8 cellular contexts compared by ENCODE assay signal in the genomic region with DNA sequence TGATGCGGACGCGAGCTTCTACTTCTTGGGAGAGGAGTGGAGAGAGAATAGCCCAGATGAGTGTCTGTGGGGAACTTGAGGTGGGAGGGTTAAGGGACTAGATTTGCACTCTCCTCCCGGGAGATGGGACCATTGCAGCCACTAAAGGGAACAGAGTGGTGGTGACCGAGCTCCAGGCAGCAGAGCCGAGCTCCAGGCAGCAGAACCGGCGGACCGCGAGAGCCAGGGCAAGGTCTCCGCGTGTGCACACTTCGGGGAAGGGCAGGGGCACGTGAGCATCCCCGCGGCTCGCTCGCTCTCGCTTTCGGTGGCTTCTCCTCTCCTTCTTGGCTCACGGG. TPM values are rescaled to one million over a fixed set of nuclear protein-coding genes. Genes with fewer than 3 reads are reported as not detected.
DNase-seq lines count a peak whose midpoint lies in the region; ATAC-seq, FAIRE-seq and TF ChIP-seq lines count a peak whose summit lies in the region.

No MANE protein-coding gene starts in this region.

- peak overlapping the region in 1 of 2 experiments; percentile 83; a peak in 2 of 6 replicates for H3K27ac ChIP-seq in A549

- ATAC-seq in A549 (peak; percentile 39 to 67), mucosa of descending colon (peak; percentile 47), HG02798 (IDR thresholded peaks at IDR 0.05; ENCODE audit: poor library complexity, unreplicated experiment) (no peak)

- 5% methylated on average over 21 of the region's 21 CpGs for WGBS in A549 (ENCODE audit: missing lambda C conversion rate)

- peaks cover 0 to 3% (median 0%) of the 10 kb centered on the region in 3 donors for H3K9me3 Mint-ChIP-seq in IgD-negative memory B cell

- H3K4me3 ChIP-seq in A549, result peak overlapping the region; percentile 62
- H3K4me3 ChIP-seq in choroid plexus epithelial cell (ENCODE audit: low read depth, low read length), result peak overlapping the region; percentile 47
- no peak overlapping the region for H3K4me3 ChIP-seq in mucosa of descending colon

- TF ChIP-seq CTCF in A549 (IDR thresholded peaks at IDR 0.05), result no peak
- no peak for TF ChIP-seq CTCF in choroid plexus epithelial cell (conservative IDR thresholded peaks at IDR 0.05; ENCODE audit: low read depth, low read length)
- TF ChIP-seq CTCF in mucosa of descending colon (IDR thresholded peaks at IDR 0.05), result no peak

- no peak for FAIRE-seq in A549 (lab: Jason Lieb, UNC)
- no peak for FAIRE-seq in urothelium cell line (lab: Jason Lieb, UNC)

- POLR2A ChIA-PET in A549 (lab: Yijun Ruan, JAX), result interaction anchor here (2.0 kb wide), 1 partner anchor 72 kb away, joined by 13 read pairs; a partner anchor contains a TSS

- no peak for TF ChIP-seq RAD21 in A549 (conservative IDR thresholded peaks at IDR 0.05 in 1 of 2, IDR thresholded peaks at IDR 0.05 in 1 of 2)

- H3K27me3 Mint-ChIP-seq in IgD-negative memory B cell, result peaks cover 48% of the 10 kb centered on the region

- CTCF ChIA-PET in A549 (lab: Yijun Ruan, JAX), result interaction anchor here (0.6 to 42.0 kb wide), 9 partner anchors 10 to 219 kb away, joined by 3 to 772 read pairs (median 3); a partner anchor contains a TSS

- H3K9me3 ChIP-seq in A549, result no peaks in the 10 kb centered on the region
- no peaks in the 10 kb centered on the region for H3K9me3 ChIP-seq in mucosa of descending colon

- TF ChIP-seq EP300 in A549 (IDR thresholded peaks at IDR 0.05), result no peak

- intact Hi-C loops in mucosa of descending colon (cut with DNase I, micrococcal nuclease), result no loop called here

- H3K4me1 Mint-ChIP-seq in IgD-negative memory B cell, result peaks cover 6 to 9% (median 7%) of the 10 kb centered on the region in 3 donors

- H3K4me2 ChIP-seq in A549, result peak overlapping the region; percentile 100

- H3K4me1 ChIP-seq in A549 (peaks cover 10% of the 10 kb centered on the region; the same call in 2 of the 3 replicates), mucosa of descending colon (ENCODE audit: low read depth) (peaks cover 13% of the 10 kb centered on the region)

- no peaks in the 10 kb centered on the region for H3K36me3 ChIP-seq in mucosa of descending colon (ENCODE audit: low read depth)

- peak overlapping the region; percentile 69 to 88 (median 80) for H3K4me3 Mint-ChIP-seq in IgD-negative memory B cell

- DNase-seq in A549 (ENCODE audit: low read depth in 1 of 2, low spot score in 1 of 2) (no peak), choroid plexus epithelial cell (ENCODE audit: low read depth) (peak; percentile 27), mucosa of descending colon (no peak), middle frontal gyrus (ENCODE audit: extremely low spot score, low spot score) (no peak), urothelium cell line (ENCODE audit: low spot score) (no peak), AG08396 (ENCODE audit: low spot score) (no peak)

- no peak for TF ChIP-seq POLR2A in A549 (IDR thresholded peaks at IDR 0.05; ENCODE audit: low read length)

- H3K36me3 Mint-ChIP-seq in IgD-negative memory B cell, result no peaks in the 10 kb centered on the region

- H3K27ac Mint-ChIP-seq in IgD-negative memory B cell, result no peak overlapping the region

TF ChIP-seq in A549, 52 proteins besides CTCF, POLR2A, EP300 and RAD21:
- no peak for TF ChIP-seq TP53 (CRISPR knock-in tag; IDR thresholded peaks at IDR 0.05)
- TF ChIP-seq, protein P1, sequence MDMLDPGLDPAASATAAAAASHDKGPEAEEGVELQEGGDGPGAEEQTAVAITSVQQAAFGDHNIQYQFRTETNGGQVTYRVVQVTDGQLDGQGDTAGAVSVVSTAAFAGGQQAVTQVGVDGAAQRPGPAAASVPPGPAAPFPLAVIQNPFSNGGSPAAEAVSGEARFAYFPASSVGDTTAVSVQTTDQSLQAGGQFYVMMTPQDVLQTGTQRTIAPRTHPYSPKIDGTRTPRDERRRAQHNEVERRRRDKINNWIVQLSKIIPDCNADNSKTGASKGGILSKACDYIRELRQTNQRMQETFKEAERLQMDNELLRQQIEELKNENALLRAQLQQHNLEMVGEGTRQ (IDR thresholded peaks at IDR 0.05), result 0 out of 2 replicates have a peak, but pooled peaks have one; percentile 48

RNA-seq across cellular contexts. Expression of a gene that starts 1.1 kb away (rescaled TPM):
- polyA plus RNA-seq in A549 (2011; rRNA removed) (0.04 TPM in 1 of 2 replicates, not detected in the other), A549 (2017; fragmentation: RNase III; extraction: RNeasy Plus Mini Kit Qiagen cat#74134 plus additional on column Dnase treatment) (0.04 to 0.12 TPM (median 0.11 TPM) in 3 replicates), IgD-negative memory B cell (not detected)
- 0.04 and 0.09 TPM in 2 replicates for polyA plus RNA-seq in A549 (2012; cell fraction: cytosol; rRNA removed)
- 0.11 and 0.20 TPM in 2 replicates for polyA plus RNA-seq in A549 (2012; cell fraction: nucleus; rRNA removed)
- polyA minus RNA-seq in A549 (2011; rRNA and poly(A)+ RNA removed), result not detected in 2 replicates
- under 1 TPM in 1 of 3 donors, not detected in 2; 0.51 TPM for total RNA-seq in mucosa of descending colon

RNA-seq across cellular contexts. Expression of a gene that starts 46.0 kb away (rescaled TPM):
- polyA plus RNA-seq in A549 (2011; rRNA removed) (5.2 and 5.4 TPM in 2 replicates), A549 (2017; fragmentation: RNase III; extraction: RNeasy Plus Mini Kit Qiagen cat#74134 plus additional on column Dnase treatment) (3.8 to 4.2 TPM (median 3.9 TPM) in 3 replicates), IgD-negative memory B cell (not detected)
- 1.9 and 2.7 TPM in 2 replicates for polyA plus RNA-seq in A549 (2012; cell fraction: cytosol; rRNA removed)
- polyA plus RNA-seq in A549 (2012; cell fraction: nucleus; rRNA removed), result 8.1 and 9.1 TPM in 2 replicates
- polyA minus RNA-seq in A549 (2011; rRNA and poly(A)+ RNA removed), result 5.7 and 9.3 TPM in 2 replicates
- total RNA-seq in mucosa of descending colon, result 1 to 10 TPM in 2 of 3 donors, under 1 TPM in 1; 0.90 to 1.7 (median 1.0) TPM
